Comparison of ENCODE assay signal across 8 cellular contexts in genomic region chr4:118772149-118773081, GRCh38.
A peak's percentile ranks its signal among the peaks of the same experiment; 100 is the strongest.
DNase-seq lines count a peak whose midpoint lies in the region; ATAC-seq and TF ChIP-seq lines count a peak whose summit lies in the region.

No MANE protein-coding gene starts in this region.

- DNase-seq in NCI-H2227 (lab: John Stamatoyannopoulos, UW; ENCODE audit: unreplicated experiment) = peak; percentile 38
- DNase-seq in T47D (ENCODE audit: low read depth in 1 of 2, low spot score in 1 of 2) = peak; percentile 18 to 51
- DNase-seq in kidney epithelial cell (ENCODE audit: low read depth) = peak; percentile 7
- peak; percentile 82 for DNase-seq in superior temporal gyrus (ENCODE audit: extremely low spot score)
- no peak for DNase-seq in activated CD4-positive, alpha-beta T cell treated with anti-CD3 and anti-CD28 coated beads for 1 hour

- H3K4me3 ChIP-seq in kidney epithelial cell (ENCODE audit: low read depth, low read length) = no peak overlapping the region

- TF ChIP-seq CTCF in 22Rv1 (IDR thresholded peaks at IDR 0.05) = peak; percentile 74
- TF ChIP-seq CTCF in GM12872 (IDR thresholded peaks at IDR 0.05; ENCODE audit: insufficient read depth, low read depth, low read length) = peak; percentile 41; the same call in 2 of the 3 replicates
- TF ChIP-seq CTCF in kidney epithelial cell (IDR thresholded peaks at IDR 0.05; ENCODE audit: insufficient read depth, low read length, poor library complexity, severe bottlenecking) = peak; percentile 39

- no peaks in the 10 kb centered on the region for H3K27me3 ChIP-seq in kidney epithelial cell (ENCODE audit: control insufficient read depth, insufficient read depth, low read length)

- peak; percentile 89 for ATAC-seq in HG02938 (IDR thresholded peaks at IDR 0.05; ENCODE audit: unreplicated experiment)

- H3K36me3 ChIP-seq in kidney epithelial cell (ENCODE audit: control insufficient read depth, insufficient read depth, low read length) = no peaks in the 10 kb centered on the region

- H3K27ac ChIP-seq in 22Rv1 = no peak overlapping the region

- in situ Hi-C loops in T47D (cut with HindIII; ENCODE audit: low pct_unique_long_range_greater_than_20kb, low sequenced_read_pairs) = no loop called here
